9 cellular contexts compared by ENCODE assay signal in genomic region chr14:73237786-73238261, GRCh38. TPM values are rescaled to one million over a fixed set of nuclear protein-coding genes. Genes with fewer than 3 reads are reported as not detected.
DNase-seq lines count a peak whose midpoint lies in the region; ATAC-seq and TF ChIP-seq lines count a peak whose summit lies in the region.
"Had no signal": no experiment of that assay in that cellular context is flagged by ENCODE, and none has a peak within 500 bp of the region (broad histone marks: within the 10 kb centered on the region; RNA-seq: fewer than 3 reads in every experiment).

No MANE protein-coding gene starts in this region.

- peak overlapping the region; percentile 9 for H2AFZ ChIP-seq in neuron (ENCODE audit: low read depth, low read length)

- H3K36me3 ChIP-seq in BE2C = no peaks in the 10 kb centered on the region
- H3K36me3 ChIP-seq in neuron (ENCODE audit: insufficient read depth, low read length) = no peaks in the 10 kb centered on the region

- peaks cover 44% of the 10 kb centered on the region for H3K27me3 ChIP-seq in BE2C
- no peaks in the 10 kb centered on the region for H3K27me3 ChIP-seq in neuron (ENCODE audit: insufficient read depth, low read length)

- H3K4me3 ChIP-seq in BE2C (ENCODE audit: low read depth, low read length) (peak overlapping the region; percentile 28), epithelial cell of proximal tubule (ENCODE audit: low read depth, low read length) (peak overlapping the region; percentile 72), neuron (ENCODE audit: low read length) (peak overlapping the region; percentile 14)

- H3K4me1 ChIP-seq in BE2C (no peaks in the 10 kb centered on the region), neuron (ENCODE audit: insufficient read depth, low read length) (peaks cover 42% of the 10 kb centered on the region)

- TF ChIP-seq CTCF in BE2C (IDR thresholded peaks at IDR 0.05; ENCODE audit: low read depth, low read length) (no peak), epithelial cell of proximal tubule (conservative IDR thresholded peaks at IDR 0.05; ENCODE audit: low read depth, low read length) (no peak)

- H3K9me3 ChIP-seq in BE2C = no peaks in the 10 kb centered on the region
- H3K9me3 ChIP-seq in neuron (ENCODE audit: low read length) = no peaks in the 10 kb centered on the region

- ATAC-seq in HG02885 (IDR thresholded peaks at IDR 0.05; ENCODE audit: poor library complexity, unreplicated experiment) (no peak), HG02981 (IDR thresholded peaks at IDR 0.05; ENCODE audit: unreplicated experiment) (no peak), HG03039 (IDR thresholded peaks at IDR 0.05; ENCODE audit: unreplicated experiment) (no peak)

- no peak for DNase-seq in BE2C
- DNase-seq in M059J (ENCODE audit: low read depth) = peak; percentile 26
- DNase-seq in epithelial cell of proximal tubule (ENCODE audit: low read depth) = no peak
- DNase-seq in COLO829 (ENCODE audit: low spot score) = no peak
- DNase-seq: effector memory CD8-positive, alpha-beta T cell had no signal

RNA-seq across cellular contexts. Expression of gene PAPLN, which starts 0.5 kb away (rescaled TPM):
- 2.9 TPM for polyA plus RNA-seq in BE2C (2012; ENCODE audit: insufficient read depth, insufficient read length, low read depth)
- 0.44 and 2.0 TPM in 2 replicates for total RNA-seq in M059J (2014; rRNA removed; shearing (Covaris generic))
- total RNA-seq in epithelial cell of proximal tubule = 5.9 and 12.7 TPM in 2 replicates

Comparison
In these comparisons a context has a peak if more than half of its experiments do, and no peak if none do; other contexts are left out.
1. H3K4me3 ChIP-seq: peak in every context shown above with its lines; median percentile 72 in epithelial cell of proximal tubule; 28 in BE2C; 14 in neuron.